ENCODE assay signal across 1 cellular context in genomic region chr17:81277938-81278693, GRCh38.
TF ChIP-seq lines count a peak whose summit lies in the region.

No MANE protein-coding gene starts in this region.

TF ChIP-seq in IMR-90, 13 proteins besides CTCF, POLR2A, EP300 and RAD21:
- TF ChIP-seq ELK1 (IDR thresholded peaks at IDR 0.05; ENCODE audit: borderline replicate concordance, low read depth, low read length) = no peak
- no peak for TF ChIP-seq FOS (IDR thresholded peaks at IDR 0.05; ENCODE audit: low read depth, low read length)
- no peak for TF ChIP-seq USF2 (IDR thresholded peaks at IDR 0.05; ENCODE audit: low read depth, low read length)
- no peak for TF ChIP-seq SMC3 (IDR thresholded peaks at IDR 0.05; ENCODE audit: low read depth, low read length)
- no peak for TF ChIP-seq CEBPB (IDR thresholded peaks at IDR 0.05; ENCODE audit: low read depth, low read length)
- no peak for TF ChIP-seq MXI1 (IDR thresholded peaks at IDR 0.05; ENCODE audit: borderline replicate concordance, low read depth, low read length)
- no peak for TF ChIP-seq MAZ (IDR thresholded peaks at IDR 0.05; ENCODE audit: borderline replicate concordance, low read depth, low read length)
- no peak for TF ChIP-seq RFX5 (IDR thresholded peaks at IDR 0.05; ENCODE audit: low read depth, low read length)
- TF ChIP-seq NFE2L2 (IDR thresholded peaks at IDR 0.05; ENCODE audit: low read depth, low read length) = no peak
- no peak for TF ChIP-seq RCOR1 (IDR thresholded peaks at IDR 0.05; ENCODE audit: insufficient replicate concordance, low read length)
- no peak for TF ChIP-seq MAFK (IDR thresholded peaks at IDR 0.05; ENCODE audit: low read depth, low read length)
